ENCODE assay signal across 10 cellular contexts in genomic region chr1:159937014-159937750, GRCh38. TPM values are rescaled to one million over a fixed set of nuclear protein-coding genes. Genes with fewer than 3 reads are reported as not detected.
DNase-seq lines count a peak whose midpoint lies in the region; ATAC-seq, FAIRE-seq and TF ChIP-seq lines count a peak whose summit lies in the region.
"Had no signal": no experiment of that assay in that cellular context is flagged by ENCODE, and none has a peak within 500 bp of the region (broad histone marks: within the 10 kb centered on the region; RNA-seq: fewer than 3 reads in every experiment).

No MANE protein-coding gene starts in this region.

- H3K27ac ChIP-seq in HepG2 (ENCODE audit: extremely low read length, insufficient read depth, low read length), result no peak overlapping the region

- no peaks in the 10 kb centered on the region for H4K20me1 ChIP-seq in HepG2 (ENCODE audit: insufficient read depth, low read length)

- TF ChIP-seq POLR2A in HepG2 (IDR thresholded peaks at IDR 0.05; ENCODE audit: insufficient read depth in 1 of 2, low read depth in 2 of 2, low read length in 2 of 2), result no peak

- POLR2A ChIA-PET in HepG2 (lab: Yijun Ruan, JAX), result no interaction called here

- in situ Hi-C loops in HepG2 (cut with HindIII; ENCODE audit: extremely low pct_ligation_motif_present, low pct_unique_long_range_greater_than_20kb), result loop anchor here (5.0 kb wide), 2 partner anchors 70 to 145 kb away; partner anchors contain the start of gene KCNJ9

- intact Hi-C loops in HepG2 (cut with micrococcal nuclease; ENCODE audit: unreplicated experiment), result loop anchor here (5.0 kb wide), 2 partner anchors 140 kb away; no protein-coding TSS in a partner anchor

- H3K36me3 ChIP-seq in HepG2 (replicated peaks in 1 of 2; ENCODE audit: control insufficient read depth in 1 of 2, insufficient read depth in 2 of 2, low read length in 2 of 2), result no peaks in the 10 kb centered on the region

- no peak for FAIRE-seq in HepG2 (lab: Jason Lieb, UNC)
- FAIRE-seq in GM19239 (lab: Jason Lieb, UNC), result no peak
- FAIRE-seq: urothelium cell line had no signal

- ATAC-seq in HepG2, result peak; percentile 9; the same call in 2 of the 3 replicates
- ATAC-seq in GM21515 (IDR thresholded peaks at IDR 0.05; ENCODE audit: unreplicated experiment), result no peak
- no peak for ATAC-seq in HG03378 (IDR thresholded peaks at IDR 0.05; ENCODE audit: unreplicated experiment)

- H3K4me2 ChIP-seq in HepG2 (ENCODE audit: low read depth, low read length), result no peak overlapping the region

- no peaks in the 10 kb centered on the region for H3K9me3 ChIP-seq in HepG2 (ENCODE audit: low read length)

- no peaks in the 10 kb centered on the region for H3K79me2 ChIP-seq in HepG2 (ENCODE audit: insufficient read depth, low read length)

- TF ChIP-seq RAD21 in HepG2 (CRISPR knock-in tag; IDR thresholded peaks at IDR 0.05), result no peak

- H3K27me3 ChIP-seq in HepG2 (ENCODE audit: control insufficient read depth in 1 of 2, insufficient read depth in 2 of 2, low read length in 2 of 2), result peaks cover 13 to 59% of the 10 kb centered on the region in 2 experiments; a peak in 4 of 5 replicates

- DNase-seq in GDM1 (lab: John Stamatoyannopoulos, UW) (peak; percentile 69), NCI-H1417 (lab: John Stamatoyannopoulos, UW) (peak; percentile 64 to 78 (median 74)), SKM-1 (lab: John Stamatoyannopoulos, UW; ENCODE audit: unreplicated experiment) (peak; percentile 90), HepG2 (ENCODE audit: low spot score) (no peak), GM19239 (ENCODE audit: insufficient read length, low spot score) (no peak)
- DNase-seq in activated CD4-positive, alpha-beta T cell treated with anti-CD3 and anti-CD28 coated beads for 4 hours, result no peak

- no peak overlapping the region for H2AFZ ChIP-seq in HepG2 (ENCODE audit: low read length)

- TF ChIP-seq EP300 in HepG2 (IDR thresholded peaks at IDR 0.05; ENCODE audit: low read depth in 2 of 2, low read length in 2 of 2) (no peak), HepG2 (CRISPR knock-in tag; IDR thresholded peaks at IDR 0.05; ENCODE audit: borderline replicate concordance) (no peak)

- no TSS peak for BruUV-seq in HepG2 (replicated peaks; lab: Mats Ljungman, UMichigan)

- TF ChIP-seq CTCF in HepG2 (CRISPR knock-in tag; IDR thresholded peaks at IDR 0.05), result no peak

- WGBS in HepG2 (ENCODE audit: low lambda C conversion rate), result 17% methylated on average over 4 of the region's 4 CpGs

- H3K4me3 ChIP-seq in HepG2 (replicated peaks in 1 of 3; ENCODE audit: insufficient read depth in 1 of 3, low read depth in 2 of 3, low read length in 3 of 3), result no peak overlapping the region

- CTCF ChIA-PET in HepG2 (lab: Yijun Ruan, JAX; ENCODE audit: low intra/inter-chr PET ratio, low total read pairs), result interaction anchor here (1.2 to 2.4 kb wide), 3 partner anchors 45 to 141 kb away, joined by 3 to 57 read pairs (median 6); no protein-coding TSS in a partner anchor

- H3K9ac ChIP-seq in HepG2 (ENCODE audit: insufficient read depth, low read depth, low read length), result no peak overlapping the region

- peaks cover 13% of the 10 kb centered on the region for H3K4me1 ChIP-seq in HepG2 (ENCODE audit: insufficient read depth, low read length)

RNA-seq across cellular contexts. Expression of gene IGSF9, which starts 8.2 kb away (rescaled TPM):
- total RNA-seq in HepG2 (2016; rRNA removed; fragmentation: Illumina TruSeq; extraction: Trizol), result not detected in 2 replicates
- not detected in 2 replicates for total RNA-seq in HepG2 (2016; cell fraction: cytosol; rRNA removed; fragmentation: Illumina TruSeq; extraction: Trizol; ENCODE audit: low read depth)
- total RNA-seq in HepG2 (2016; cell fraction: insoluble cytoplasmic fraction; rRNA removed; fragmentation: Illumina TruSeq; extraction: Trizol), result not detected in 2 replicates
- not detected in 2 replicates for total RNA-seq in HepG2 (2016; cell fraction: membrane; rRNA removed; fragmentation: Illumina TruSeq; extraction: Trizol)
- not detected in 2 replicates for total RNA-seq in HepG2 (2016; cell fraction: nucleus; rRNA removed; fragmentation: Illumina TruSeq; extraction: Trizol)
- polyA plus RNA-seq in HepG2 (2011; rRNA removed), result 0.03 and 0.04 TPM in 2 replicates
- polyA plus RNA-seq in HepG2 (2011; cell fraction: cytosol; rRNA removed), result not detected in 2 replicates
- polyA plus RNA-seq in HepG2 (2011; cell fraction: nucleus; rRNA removed), result 0.08 TPM in 1 of 2 replicates, not detected in the other
- not detected in 2 replicates for polyA plus RNA-seq in HepG2 (2012)
- not detected in 2 replicates for polyA plus RNA-seq in HepG2 (2016; cell fraction: cytosol; fragmentation: Illumina TruSeq; extraction: Trizol; ENCODE audit: low read depth)
- not detected in 2 replicates for polyA plus RNA-seq in HepG2 (2016; cell fraction: insoluble cytoplasmic fraction; fragmentation: Illumina TruSeq; extraction: Trizol; ENCODE audit: low read depth)
- polyA plus RNA-seq in HepG2 (2016; cell fraction: membrane; fragmentation: Illumina TruSeq; extraction: Trizol; ENCODE audit: low read depth), result not detected in 2 replicates
- not detected in 2 replicates for polyA plus RNA-seq in HepG2 (2016; cell fraction: nucleus; fragmentation: Illumina TruSeq; extraction: Trizol; ENCODE audit: insufficient read depth, low read depth)
- not detected in 2 replicates for polyA minus RNA-seq in HepG2 (2011; rRNA and poly(A)+ RNA removed; ENCODE audit: low replicate concordance)
- not detected in 2 replicates for polyA minus RNA-seq in HepG2 (2011; cell fraction: cytosol; rRNA and poly(A)+ RNA removed)
- polyA minus RNA-seq in HepG2 (2011; cell fraction: nucleus; rRNA and poly(A)+ RNA removed), result not detected in 2 replicates

RNA-seq across cellular contexts. Expression of gene TAGLN2, which starts 11.9 kb away (rescaled TPM):
- total RNA-seq in HepG2 (2016; rRNA removed; fragmentation: Illumina TruSeq; extraction: Trizol), result 6.7 and 9.7 TPM in 2 replicates
- total RNA-seq in HepG2 (2016; cell fraction: cytosol; rRNA removed; fragmentation: Illumina TruSeq; extraction: Trizol; ENCODE audit: low read depth), result 1.7 and 2.0 TPM in 2 replicates
- 7.1 and 9.8 TPM in 2 replicates for total RNA-seq in HepG2 (2016; cell fraction: insoluble cytoplasmic fraction; rRNA removed; fragmentation: Illumina TruSeq; extraction: Trizol)
- 3.3 and 3.5 TPM in 2 replicates for total RNA-seq in HepG2 (2016; cell fraction: membrane; rRNA removed; fragmentation: Illumina TruSeq; extraction: Trizol)
- total RNA-seq in HepG2 (2016; cell fraction: nucleus; rRNA removed; fragmentation: Illumina TruSeq; extraction: Trizol), result 2.5 and 3.4 TPM in 2 replicates
- 17.2 and 21.2 TPM in 2 replicates for polyA plus RNA-seq in HepG2 (2011; rRNA removed)
- polyA plus RNA-seq in HepG2 (2011; cell fraction: cytosol; rRNA removed), result 18.8 and 19.0 TPM in 2 replicates
- 6.8 and 9.1 TPM in 2 replicates for polyA plus RNA-seq in HepG2 (2011; cell fraction: nucleus; rRNA removed)
- 5.9 and 19.9 TPM in 2 replicates for polyA plus RNA-seq in HepG2 (2012)
- polyA plus RNA-seq in HepG2 (2016; cell fraction: cytosol; fragmentation: Illumina TruSeq; extraction: Trizol; ENCODE audit: low read depth), result 3.1 TPM in 2 replicates
- 13.2 and 15.2 TPM in 2 replicates for polyA plus RNA-seq in HepG2 (2016; cell fraction: insoluble cytoplasmic fraction; fragmentation: Illumina TruSeq; extraction: Trizol; ENCODE audit: low read depth)
- 3.8 and 3.9 TPM in 2 replicates for polyA plus RNA-seq in HepG2 (2016; cell fraction: membrane; fragmentation: Illumina TruSeq; extraction: Trizol; ENCODE audit: low read depth)
- polyA plus RNA-seq in HepG2 (2016; cell fraction: nucleus; fragmentation: Illumina TruSeq; extraction: Trizol; ENCODE audit: insufficient read depth, low read depth), result 6.2 and 8.6 TPM in 2 replicates
- 16.1 and 272 TPM in 2 replicates for polyA minus RNA-seq in HepG2 (2011; rRNA and poly(A)+ RNA removed; ENCODE audit: low replicate concordance)
- polyA minus RNA-seq in HepG2 (2011; cell fraction: cytosol; rRNA and poly(A)+ RNA removed), result 7.6 and 8.4 TPM in 2 replicates
- 2.6 and 3.4 TPM in 2 replicates for polyA minus RNA-seq in HepG2 (2011; cell fraction: nucleus; rRNA and poly(A)+ RNA removed)

RNA-seq across cellular contexts. Expression of gene SLAMF9, which starts 16.9 kb away (rescaled TPM):
- total RNA-seq in HepG2 (2016; rRNA removed; fragmentation: Illumina TruSeq; extraction: Trizol), result not detected in 2 replicates
- total RNA-seq in HepG2 (2016; cell fraction: cytosol; rRNA removed; fragmentation: Illumina TruSeq; extraction: Trizol; ENCODE audit: low read depth), result not detected in 2 replicates
- total RNA-seq in HepG2 (2016; cell fraction: insoluble cytoplasmic fraction; rRNA removed; fragmentation: Illumina TruSeq; extraction: Trizol), result not detected in 2 replicates
- total RNA-seq in HepG2 (2016; cell fraction: membrane; rRNA removed; fragmentation: Illumina TruSeq; extraction: Trizol), result not detected in 2 replicates
- not detected in 2 replicates for total RNA-seq in HepG2 (2016; cell fraction: nucleus; rRNA removed; fragmentation: Illumina TruSeq; extraction: Trizol)
- polyA plus RNA-seq in HepG2 (2011; rRNA removed), result 0.55 and 0.82 TPM in 2 replicates
- polyA plus RNA-seq in HepG2 (2011; cell fraction: cytosol; rRNA removed), result 0.67 and 1.1 TPM in 2 replicates
- polyA plus RNA-seq in HepG2 (2011; cell fraction: nucleus; rRNA removed), result 0.12 and 0.47 TPM in 2 replicates
- polyA plus RNA-seq in HepG2 (2012), result not detected in 2 replicates
- polyA plus RNA-seq in HepG2 (2016; cell fraction: cytosol; fragmentation: Illumina TruSeq; extraction: Trizol; ENCODE audit: low read depth), result not detected in 2 replicates
- not detected in 2 replicates for polyA plus RNA-seq in HepG2 (2016; cell fraction: insoluble cytoplasmic fraction; fragmentation: Illumina TruSeq; extraction: Trizol; ENCODE audit: low read depth)
- polyA plus RNA-seq in HepG2 (2016; cell fraction: membrane; fragmentation: Illumina TruSeq; extraction: Trizol; ENCODE audit: low read depth), result not detected in 2 replicates
- not detected in 2 replicates for polyA plus RNA-seq in HepG2 (2016; cell fraction: nucleus; fragmentation: Illumina TruSeq; extraction: Trizol; ENCODE audit: insufficient read depth, low read depth)
- not detected in 2 replicates for polyA minus RNA-seq in HepG2 (2011; rRNA and poly(A)+ RNA removed; ENCODE audit: low replicate concordance)
- polyA minus RNA-seq in HepG2 (2011; cell fraction: cytosol; rRNA and poly(A)+ RNA removed), result not detected in 2 replicates
- not detected in 2 replicates for polyA minus RNA-seq in HepG2 (2011; cell fraction: nucleus; rRNA and poly(A)+ RNA removed)
- total RNA-seq: mesenteric fat pad had no signal

RNA-seq across cellular contexts. Expression of gene CFAP45, which starts 37.2 kb away (rescaled TPM):
- not detected in 2 replicates for total RNA-seq in HepG2 (2016; rRNA removed; fragmentation: Illumina TruSeq; extraction: Trizol)
- total RNA-seq in HepG2 (2016; cell fraction: cytosol; rRNA removed; fragmentation: Illumina TruSeq; extraction: Trizol; ENCODE audit: low read depth), result not detected in 2 replicates
- total RNA-seq in HepG2 (2016; cell fraction: insoluble cytoplasmic fraction; rRNA removed; fragmentation: Illumina TruSeq; extraction: Trizol), result not detected in 2 replicates
- total RNA-seq in HepG2 (2016; cell fraction: membrane; rRNA removed; fragmentation: Illumina TruSeq; extraction: Trizol), result not detected in 2 replicates
- not detected in 2 replicates for total RNA-seq in HepG2 (2016; cell fraction: nucleus; rRNA removed; fragmentation: Illumina TruSeq; extraction: Trizol)
- not detected in 2 replicates for polyA plus RNA-seq in HepG2 (2011; rRNA removed)
- 0.09 TPM in 1 of 2 replicates, not detected in the other for polyA plus RNA-seq in HepG2 (2011; cell fraction: cytosol; rRNA removed)
- not detected in 2 replicates for polyA plus RNA-seq in HepG2 (2011; cell fraction: nucleus; rRNA removed)
- polyA plus RNA-seq in HepG2 (2012), result 0.13 TPM in 1 of 2 replicates, not detected in the other
- not detected in 2 replicates for polyA plus RNA-seq in HepG2 (2016; cell fraction: cytosol; fragmentation: Illumina TruSeq; extraction: Trizol; ENCODE audit: low read depth)
- not detected in 2 replicates for polyA plus RNA-seq in HepG2 (2016; cell fraction: insoluble cytoplasmic fraction; fragmentation: Illumina TruSeq; extraction: Trizol; ENCODE audit: low read depth)
- not detected in 2 replicates for polyA plus RNA-seq in HepG2 (2016; cell fraction: membrane; fragmentation: Illumina TruSeq; extraction: Trizol; ENCODE audit: low read depth)
- polyA plus RNA-seq in HepG2 (2016; cell fraction: nucleus; fragmentation: Illumina TruSeq; extraction: Trizol; ENCODE audit: insufficient read depth, low read depth), result not detected in 2 replicates
- not detected in 2 replicates for polyA minus RNA-seq in HepG2 (2011; rRNA and poly(A)+ RNA removed; ENCODE audit: low replicate concordance)
- polyA minus RNA-seq in HepG2 (2011; cell fraction: cytosol; rRNA and poly(A)+ RNA removed), result not detected in 2 replicates
- polyA minus RNA-seq in HepG2 (2011; cell fraction: nucleus; rRNA and poly(A)+ RNA removed), result not detected in 2 replicates

Comparison
In these comparisons a context has a peak if more than half of its experiments do, and no peak if none do; other contexts are left out.
1. DNase-seq: peak in GDM1 (single experiment), NCI-H1417 (3 of 3) and SKM-1 (single experiment); none in HepG2 (single experiment), activated CD4-positive, alpha-beta T cell treated with anti-CD3 and anti-CD28 coated beads for 4 hours (0 of 2) and GM19239 (single experiment).